In genomic region chr7:16850772-16851466, GRCh38 we compare ENCODE assay signal across 21 cellular contexts. TPM values are rescaled to one million over a fixed set of nuclear protein-coding genes. Genes with fewer than 3 reads are reported as not detected.
A peak's percentile ranks its signal among the peaks of the same experiment; 100 is the strongest.
DNase-seq lines count a peak whose midpoint lies in the region; ATAC-seq and TF ChIP-seq lines count a peak whose summit lies in the region.
"Had no signal": no experiment of that assay in that cellular context is flagged by ENCODE, and none has a peak within 500 bp of the region (broad histone marks: within the 10 kb centered on the region; RNA-seq: fewer than 3 reads in every experiment).

No MANE protein-coding gene starts in this region.

- H3K36me3 ChIP-seq in thymus (ENCODE audit: control insufficient read depth, insufficient read depth) = no peaks in the 10 kb centered on the region

- no peaks in the 10 kb centered on the region for H3K36me3 Mint-ChIP-seq in activated T-cell treated with anti-CD3 and anti-CD28 coated beads, Interleukin-2, amount 50 U/mL, for 72 hours (ENCODE audit: insufficient read depth in 2 of 2)
- no peaks in the 10 kb centered on the region for H3K36me3 Mint-ChIP-seq in memory B cell
- H3K36me3 Mint-ChIP-seq in activated CD4-positive, alpha-beta T cell treated with anti-CD3 and anti-CD28 coated beads for 36 hours (ENCODE audit: low read depth) = no peaks in the 10 kb centered on the region
- H3K36me3 Mint-ChIP-seq: activated naive CD4-positive, alpha-beta T cell treated with anti-CD3 and anti-CD28 coated beads, Interleukin-2, amount 10 ng/mL, durations not matched to agents 7 days and 5 days; CD8-positive, alpha-beta T cell; natural killer cell treated with Interleukin-12 subunit alpha and Interleukin-12 subunit beta and Interleukin-15 and Interleukin-18, amount 100 ng/mL, for 72 hours had no signal

- intact Hi-C loops in activated CD4-positive, alpha-beta T cell treated with anti-CD3 and anti-CD28 coated beads for 36 hours (cut with DNase I, micrococcal nuclease) = no loop called here

- POLR2A ChIA-PET in activated CD4-positive, alpha-beta T cell treated with anti-CD3 and anti-CD28 coated beads for 36 hours (lab: Charles Lee) = no interaction called here

- no peaks in the 10 kb centered on the region for H3K9me3 Mint-ChIP-seq in activated T-cell treated with anti-CD3 and anti-CD28 coated beads, Interleukin-2, amount 50 U/mL, for 72 hours
- H3K9me3 Mint-ChIP-seq in memory B cell = no peaks in the 10 kb centered on the region
- no peaks in the 10 kb centered on the region for H3K9me3 Mint-ChIP-seq in activated CD4-positive, alpha-beta T cell treated with anti-CD3 and anti-CD28 coated beads for 36 hours (ENCODE audit: low read depth)
- H3K9me3 Mint-ChIP-seq: activated naive CD4-positive, alpha-beta T cell treated with anti-CD3 and anti-CD28 coated beads, Interleukin-2, amount 10 ng/mL, durations not matched to agents 7 days and 5 days; CD8-positive, alpha-beta T cell; effector memory CD8-positive, alpha-beta T cell; natural killer cell treated with Interleukin-12 subunit alpha and Interleukin-12 subunit beta and Interleukin-15 and Interleukin-18, amount 100 ng/mL, for 72 hours had no signal

- H3K4me1 Mint-ChIP-seq in activated T-cell treated with anti-CD3 and anti-CD28 coated beads, Interleukin-2, amount 50 U/mL, for 72 hours (ENCODE audit: low read depth) = no peaks in the 10 kb centered on the region
- peaks cover 17% of the 10 kb centered on the region for H3K4me1 Mint-ChIP-seq in memory B cell
- H3K4me1 Mint-ChIP-seq in activated CD4-positive, alpha-beta T cell treated with anti-CD3 and anti-CD28 coated beads for 36 hours = no peaks in the 10 kb centered on the region

- H3K4me1 ChIP-seq in thymus (ENCODE audit: control insufficient read depth, insufficient read depth, low read length) = no peaks in the 10 kb centered on the region
- H3K4me1 ChIP-seq: testis had no signal

- peak in 1 of 2 donors; percentile 26 for ATAC-seq in activated T-cell treated with anti-CD3 and anti-CD28 coated beads, Interleukin-2, amount 50 U/mL, for 72 hours (replicated peaks in 1 of 2)
- ATAC-seq in memory B cell (ENCODE audit: low read depth) = peak; percentile 60
- ATAC-seq in HG03095 (IDR thresholded peaks at IDR 0.05; ENCODE audit: unreplicated experiment) = no peak
- no peak for ATAC-seq in activated CD4-positive, alpha-beta T cell treated with anti-CD3 and anti-CD28 coated beads for 36 hours
- ATAC-seq: A549; CD8-positive, alpha-beta T cell; effector memory CD8-positive, alpha-beta T cell had no signal

- no peak overlapping the region for H3K27ac Mint-ChIP-seq in activated T-cell treated with anti-CD3 and anti-CD28 coated beads, Interleukin-2, amount 50 U/mL, for 72 hours
- no peak overlapping the region for H3K27ac Mint-ChIP-seq in memory B cell
- H3K27ac Mint-ChIP-seq in activated CD4-positive, alpha-beta T cell treated with anti-CD3 and anti-CD28 coated beads for 36 hours = no peak overlapping the region
- H3K27ac Mint-ChIP-seq: activated naive CD4-positive, alpha-beta T cell treated with anti-CD3 and anti-CD28 coated beads, Interleukin-2, amount 10 ng/mL, durations not matched to agents 7 days and 5 days; CD8-positive, alpha-beta T cell; effector memory CD8-positive, alpha-beta T cell; natural killer cell treated with Interleukin-12 subunit alpha and Interleukin-12 subunit beta and Interleukin-15 and Interleukin-18, amount 100 ng/mL, for 72 hours had no signal

- H3K27ac ChIP-seq in thymus (ENCODE audit: low read depth) = no peak overlapping the region
- H3K27ac ChIP-seq: testis, VCaP had no signal

- H3K4me3 ChIP-seq in astrocyte of the cerebellum (ENCODE audit: low read depth, low read length) (peak overlapping the region; percentile 5), thymus (ENCODE audit: low read length) (peak overlapping the region; percentile 11)
- H3K4me3 ChIP-seq: A549 had no signal

- peaks cover 10% of the 10 kb centered on the region for H3K27me3 Mint-ChIP-seq in activated T-cell treated with anti-CD3 and anti-CD28 coated beads, Interleukin-2, amount 50 U/mL, for 72 hours (ENCODE audit: low read depth)
- peaks cover 1% of the 10 kb centered on the region for H3K27me3 Mint-ChIP-seq in memory B cell
- peaks cover 23% of the 10 kb centered on the region for H3K27me3 Mint-ChIP-seq in activated CD4-positive, alpha-beta T cell treated with anti-CD3 and anti-CD28 coated beads for 36 hours

- no peaks in the 10 kb centered on the region for H3K27me3 ChIP-seq in thymus (ENCODE audit: control insufficient read depth, insufficient read depth)
- H3K27me3 ChIP-seq: testis had no signal

- no peak for DNase-seq in activated T-cell treated with anti-CD3 and anti-CD28 coated beads, Interleukin-2, amount 50 U/mL, for 72 hours
- no peak for DNase-seq in activated T-cell treated with anti-CD3 and anti-CD28 coated beads, Interleukin-2, amount 50 U/mL, for 1 hour
- DNase-seq in astrocyte of the cerebellum (ENCODE audit: low read depth) = no peak
- DNase-seq in memory B cell (ENCODE audit: low spot score in 2 of 2) = peak in 1 of 2 donors; percentile 3
- DNase-seq in GF-D8 (lab: John Stamatoyannopoulos, UW) = no peak
- no peak for DNase-seq in activated CD4-positive, alpha-beta T cell treated with anti-CD3 and anti-CD28 coated beads for 36 hours
- DNase-seq: activated naive CD4-positive, alpha-beta T cell treated with anti-CD3 and anti-CD28 coated beads, Interleukin-2, amount 10 ng/mL, durations not matched to agents 7 days and 5 days; CD8-positive, alpha-beta T cell; effector memory CD8-positive, alpha-beta T cell; left ventricle myocardium superior; NCI-H187; NCI-H510A treated with DMSO at 0.1 percent for 48 hours; testis had no signal

- CTCF ChIA-PET in activated CD4-positive, alpha-beta T cell treated with anti-CD3 and anti-CD28 coated beads for 36 hours (lab: Charles Lee) = no interaction called here

- H3K9me3 ChIP-seq in thymus (ENCODE audit: control insufficient read depth) = peaks cover 2% of the 10 kb centered on the region
- H3K9me3 ChIP-seq: A549, testis had no signal

- in situ Hi-C loops in astrocyte of the cerebellum (cut with HindIII; ENCODE audit: low sequenced_read_pairs) = no loop called here

- TF ChIP-seq CTCF in astrocyte of the cerebellum (IDR thresholded peaks at IDR 0.05; ENCODE audit: low read depth, low read length, missing control alignments) = no peak

- WGBS in thymus = 54% methylated on average over 42 of the region's 42 CpGs

- peak overlapping the region; percentile 29 to 57 for H3K4me3 Mint-ChIP-seq in activated T-cell treated with anti-CD3 and anti-CD28 coated beads, Interleukin-2, amount 50 U/mL, for 72 hours
- H3K4me3 Mint-ChIP-seq in memory B cell = peak overlapping the region; percentile 71
- H3K4me3 Mint-ChIP-seq in activated CD4-positive, alpha-beta T cell treated with anti-CD3 and anti-CD28 coated beads for 36 hours = no peak overlapping the region
- H3K4me3 Mint-ChIP-seq: activated naive CD4-positive, alpha-beta T cell treated with anti-CD3 and anti-CD28 coated beads, Interleukin-2, amount 10 ng/mL, durations not matched to agents 7 days and 5 days; CD8-positive, alpha-beta T cell; effector memory CD8-positive, alpha-beta T cell; natural killer cell treated with Interleukin-12 subunit alpha and Interleukin-12 subunit beta and Interleukin-15 and Interleukin-18, amount 100 ng/mL, for 72 hours had no signal

RNA-seq across cellular contexts. Expression of gene AGR3, which starts 30.9 kb away (rescaled TPM):
- not detected for total RNA-seq in activated T-cell treated with anti-CD3 and anti-CD28 coated beads, Interleukin-2, amount 50 U/mL, for 72 hours
- 1.3 TPM for polyA plus RNA-seq in thymus
- total RNA-seq in activated CD4-positive, alpha-beta T cell treated with anti-CD3 and anti-CD28 coated beads for 36 hours = not detected
- total RNA-seq: bronchial epithelial cell; CD8-positive, alpha-beta T cell; Daoy; left ventricle myocardium superior; M059J; natural killer cell treated with Interleukin-12 subunit alpha and Interleukin-12 subunit beta and Interleukin-15 and Interleukin-18, amount 100 ng/mL, for 72 hours; testis had no signal

RNA-seq across cellular contexts. Expression of gene AGR2, which starts 46.1 kb away (rescaled TPM):
- total RNA-seq in activated T-cell treated with anti-CD3 and anti-CD28 coated beads, Interleukin-2, amount 50 U/mL, for 72 hours = not detected
- 4.5 TPM for polyA plus RNA-seq in thymus
- not detected for total RNA-seq in activated CD4-positive, alpha-beta T cell treated with anti-CD3 and anti-CD28 coated beads for 36 hours
- total RNA-seq: CD8-positive, alpha-beta T cell; Daoy; left ventricle myocardium superior; M059J; natural killer cell treated with Interleukin-12 subunit alpha and Interleukin-12 subunit beta and Interleukin-15 and Interleukin-18, amount 100 ng/mL, for 72 hours had no signal
